ENCODE assay signal across 14 cellular contexts in genomic region chr2:37985333-37985732, GRCh38.
DNase-seq lines count a peak whose midpoint lies in the region; ATAC-seq and TF ChIP-seq lines count a peak whose summit lies in the region.
"Had no signal": no experiment of that assay in that cellular context is flagged by ENCODE, and none has a peak within 500 bp of the region (broad histone marks: within the 10 kb centered on the region; RNA-seq: fewer than 3 reads in every experiment).

No MANE protein-coding gene starts in this region.

- H3K4me3 Mint-ChIP-seq in HFFc6: no peak overlapping the region
- H3K4me3 Mint-ChIP-seq in activated CD4-positive, alpha-beta memory T cell treated with anti-CD3 and anti-CD28 coated beads for 36 hours: no peak overlapping the region
- H3K4me3 Mint-ChIP-seq: central memory CD8-positive, alpha-beta T cell had no signal

- H3K4me3 ChIP-seq in RWPE2 (ENCODE audit: severe bottlenecking) (no peak overlapping the region), fibroblast of villous mesenchyme (ENCODE audit: low read depth, low read length) (no peak overlapping the region)

- no peaks in the 10 kb centered on the region for H3K36me3 ChIP-seq in RWPE2 (ENCODE audit: low read depth)

- POLR2A ChIA-PET in activated CD4-positive, alpha-beta memory T cell treated with anti-CD3 and anti-CD28 coated beads for 36 hours (lab: Charles Lee): no interaction called here

- H3K9me3 Mint-ChIP-seq in HFFc6: no peaks in the 10 kb centered on the region
- H3K9me3 Mint-ChIP-seq in activated CD4-positive, alpha-beta memory T cell treated with anti-CD3 and anti-CD28 coated beads for 36 hours: no peaks in the 10 kb centered on the region
- H3K9me3 Mint-ChIP-seq: central memory CD8-positive, alpha-beta T cell had no signal

- no peak for TF ChIP-seq CTCF in HFFc6 (IDR thresholded peaks at IDR 0.05)
- TF ChIP-seq CTCF in RWPE2 (IDR thresholded peaks at IDR 0.05; ENCODE audit: poor library complexity, severe bottlenecking): no peak
- TF ChIP-seq CTCF in fibroblast of villous mesenchyme (IDR thresholded peaks at IDR 0.05; ENCODE audit: insufficient read depth, low read depth, low read length): no peak

- no peaks in the 10 kb centered on the region for H3K27me3 ChIP-seq in RWPE2 (ENCODE audit: insufficient read depth, poor library complexity, severe bottlenecking)

- H3K36me3 Mint-ChIP-seq in HFFc6 (ENCODE audit: low read depth): no peaks in the 10 kb centered on the region
- H3K36me3 Mint-ChIP-seq in activated CD4-positive, alpha-beta memory T cell treated with anti-CD3 and anti-CD28 coated beads for 36 hours: no peaks in the 10 kb centered on the region

- H3K27me3 Mint-ChIP-seq in HFFc6 (ENCODE audit: insufficient read depth): no peaks in the 10 kb centered on the region; the same call in 1 of the 2 replicates
- H3K27me3 Mint-ChIP-seq in activated CD4-positive, alpha-beta memory T cell treated with anti-CD3 and anti-CD28 coated beads for 36 hours: peaks cover 2% of the 10 kb centered on the region
- H3K27me3 Mint-ChIP-seq: central memory CD8-positive, alpha-beta T cell had no signal

- no peak overlapping the region for H3K27ac ChIP-seq in RWPE2 (ENCODE audit: poor library complexity, severe bottlenecking)
- H3K27ac ChIP-seq: C4-2B had no signal

- peak; percentile 44; the same call in 1 of the 3 replicates for ATAC-seq in RWPE2 (ENCODE audit: low read depth)
- ATAC-seq in HG03139 (IDR thresholded peaks at IDR 0.05; ENCODE audit: unreplicated experiment): no peak

- H3K4me1 ChIP-seq in RWPE2 (ENCODE audit: insufficient read depth, poor library complexity, severe bottlenecking): peaks cover 5% of the 10 kb centered on the region

- DNase-seq in AML-193 (lab: John Stamatoyannopoulos, UW): peak; percentile 16 to 18
- DNase-seq in HFFc6: peak; percentile 28
- no peak for DNase-seq in RWPE2 (ENCODE audit: low spot score)
- DNase-seq in fibroblast of villous mesenchyme (ENCODE audit: low read depth): peak; percentile 34
- no peak for DNase-seq in head of caudate nucleus
- no peak for DNase-seq in activated CD4-positive, alpha-beta memory T cell treated with anti-CD3 and anti-CD28 coated beads for 36 hours
- no peak for DNase-seq in NCI-H2171 (lab: John Stamatoyannopoulos, UW)
- DNase-seq: activated CD4-positive, alpha-beta T cell treated with anti-CD3 and anti-CD28 coated beads for 1 hour; NCI-H146; posterior cingulate gyrus; stimulated activated naive CD4-positive, alpha-beta T cell had no signal

- CTCF ChIA-PET in activated CD4-positive, alpha-beta memory T cell treated with anti-CD3 and anti-CD28 coated beads for 36 hours (lab: Charles Lee): interaction anchor here (1.1 to 1.4 kb wide), 3 partner anchors 131 to 289 kb away, joined by 3 to 7 read pairs (median 6); no protein-coding TSS in a partner anchor

- peaks cover 6% of the 10 kb centered on the region; the same call in 1 of the 2 replicates for H3K4me1 Mint-ChIP-seq in HFFc6 (ENCODE audit: low read depth)
- no peaks in the 10 kb centered on the region for H3K4me1 Mint-ChIP-seq in activated CD4-positive, alpha-beta memory T cell treated with anti-CD3 and anti-CD28 coated beads for 36 hours (ENCODE audit: low read depth)
- H3K4me1 Mint-ChIP-seq: central memory CD8-positive, alpha-beta T cell had no signal

- no peak overlapping the region for H3K27ac Mint-ChIP-seq in HFFc6
- H3K27ac Mint-ChIP-seq in activated CD4-positive, alpha-beta memory T cell treated with anti-CD3 and anti-CD28 coated beads for 36 hours: no peak overlapping the region

- intact Hi-C loops in head of caudate nucleus (cut with DNase I): no loop called here
- intact Hi-C loops in activated CD4-positive, alpha-beta memory T cell treated with anti-CD3 and anti-CD28 coated beads for 36 hours (cut with micrococcal nuclease): no loop called here

- H3K9me3 ChIP-seq in RWPE2 (ENCODE audit: severe bottlenecking): no peaks in the 10 kb centered on the region

Comparison
In these comparisons a context has a peak if more than half of its experiments do, and no peak if none do; other contexts are left out.
1. DNase-seq: peak in AML-193 (2 of 2), HFFc6 (single experiment) and fibroblast of villous mesenchyme (single experiment); none in RWPE2 (single experiment), head of caudate nucleus (0 of 42), activated CD4-positive, alpha-beta memory T cell treated with anti-CD3 and anti-CD28 coated beads for 36 hours (single experiment) and NCI-H2171 (single experiment).